Comparison of ENCODE assay signal across 11 cellular contexts in genomic region chr2:64797881-64798590, GRCh38.
A peak's percentile ranks its signal among the peaks of the same experiment; 100 is the strongest.
DNase-seq lines count a peak whose midpoint lies in the region; ATAC-seq, FAIRE-seq and TF ChIP-seq lines count a peak whose summit lies in the region.
"Had no signal": no experiment of that assay in that cellular context is flagged by ENCODE, and none has a peak within 500 bp of the region (broad histone marks: within the 10 kb centered on the region; RNA-seq: fewer than 3 reads in every experiment).

No MANE protein-coding gene starts in this region.

- peak; percentile 94 for FAIRE-seq in RCC 7860 (lab: Jason Lieb, UNC)
- FAIRE-seq: H1 had no signal

- peaks cover 22% of the 10 kb centered on the region for H3K4me1 Mint-ChIP-seq in MCF 10A (ENCODE audit: insufficient read depth, unreplicated experiment)
- H3K4me1 Mint-ChIP-seq: B cell had no signal

- H3K4me3 Mint-ChIP-seq in MCF 10A (ENCODE audit: unreplicated experiment), result no peak overlapping the region
- H3K4me3 Mint-ChIP-seq: B cell had no signal

- no peaks in the 10 kb centered on the region for H3K27me3 ChIP-seq in breast epithelium
- H3K27me3 ChIP-seq: brain microvascular endothelial cell had no signal

- POLR2A ChIA-PET in MCF 10A (lab: Yijun Ruan, JAX), result interaction anchor here (0.9 kb wide), 2 partner anchors 10 to 150 kb away, joined by 3 to 4 read pairs; no protein-coding TSS in a partner anchor

- no peaks in the 10 kb centered on the region for H3K36me3 Mint-ChIP-seq in MCF 10A (ENCODE audit: insufficient read depth, unreplicated experiment)

- no peak overlapping the region for H3K27ac Mint-ChIP-seq in MCF 10A (ENCODE audit: low read depth, unreplicated experiment)
- H3K27ac Mint-ChIP-seq: B cell had no signal

- CTCF ChIA-PET in MCF 10A (lab: Yijun Ruan, JAX), result interaction anchor here (0.7 to 1.2 kb wide), 2 partner anchors 34 to 61 kb away, joined by 3 to 4 read pairs; no protein-coding TSS in a partner anchor

- H3K27ac ChIP-seq in breast epithelium, result peak overlapping the region in 1 of 2 donors; percentile 27
- H3K27ac ChIP-seq: brain microvascular endothelial cell had no signal

- no TSS peak for BruUV-seq in MCF 10A (replicated peaks; lab: Mats Ljungman, UMichigan)

- H3K36me3 ChIP-seq in breast epithelium, result no peaks in the 10 kb centered on the region
- H3K36me3 ChIP-seq: brain microvascular endothelial cell had no signal

- no peaks in the 10 kb centered on the region for H3K27me3 Mint-ChIP-seq in MCF 10A (ENCODE audit: insufficient read depth, unreplicated experiment)
- H3K27me3 Mint-ChIP-seq: B cell had no signal

- no peaks in the 10 kb centered on the region for H3K9me3 ChIP-seq in breast epithelium

- no peaks in the 10 kb centered on the region for H3K4me1 ChIP-seq in breast epithelium

- H3K9me3 Mint-ChIP-seq in MCF 10A (ENCODE audit: unreplicated experiment), result no peaks in the 10 kb centered on the region

- no peak overlapping the region for H3K4me3 ChIP-seq in breast epithelium
- no peak overlapping the region for H3K4me3 ChIP-seq in foreskin fibroblast (ENCODE audit: low read depth in 1 of 2, low read length in 2 of 2)

- intact Hi-C loops in MCF 10A (cut with micrococcal nuclease), result no loop called here
- intact Hi-C loops in breast epithelium (cut with DNase I; ENCODE audit: low total_unique reads), result no loop called here

- no peak for TF ChIP-seq POLR2A in breast epithelium (IDR thresholded peaks at IDR 0.05)

- TF ChIP-seq CTCF in MCF 10A (IDR thresholded peaks at IDR 0.05; ENCODE audit: unreplicated experiment) (no peak), breast epithelium (IDR thresholded peaks at IDR 0.05) (no peak), foreskin fibroblast (IDR thresholded peaks at IDR 0.05; ENCODE audit: low read depth, low read length) (no peak), omental fat pad (IDR thresholded peaks at IDR 0.05) (no peak)

- peak; percentile 73 for DNase-seq in MCF 10A (ENCODE audit: unreplicated experiment)
- no peak for DNase-seq in breast epithelium (ENCODE audit: low spot score in 2 of 2)
- peak; percentile 78 for DNase-seq in RCC 7860 (ENCODE audit: low spot score)
- DNase-seq in foreskin fibroblast, result peak; percentile 59 to 65
- no peak for DNase-seq in islet precursor cell
- DNase-seq in omental fat pad (ENCODE audit: low spot score), result no peak
- DNase-seq: brain microvascular endothelial cell had no signal

- ATAC-seq in HG03135 (IDR thresholded peaks at IDR 0.05; ENCODE audit: unreplicated experiment), result no peak
- no peak for ATAC-seq in HG03439 (IDR thresholded peaks at IDR 0.05; ENCODE audit: unreplicated experiment)
- ATAC-seq in omental fat pad (ENCODE audit: low FRiP score), result no peak

Comparison
In these comparisons a context has a peak if more than half of its experiments do, and no peak if none do; other contexts are left out.
1. DNase-seq: peak in MCF 10A (single experiment), RCC 7860 (single experiment) and foreskin fibroblast (2 of 2); none in breast epithelium (0 of 2), islet precursor cell (single experiment) and omental fat pad (single experiment).